ENCODE assay signal across 27 cellular contexts in genomic region chr9:10785255-10785654, GRCh38.
"Had no signal": no experiment of that assay in that cellular context is flagged by ENCODE, and none has a peak within 500 bp of the region (broad histone marks: within the 10 kb centered on the region; RNA-seq: fewer than 3 reads in every experiment).

No MANE protein-coding gene starts in this region.

- DNase-seq: activated CD4-positive, alpha-beta memory T cell treated with anti-CD3 and anti-CD28 coated beads for 36 hours; activated CD4-positive, alpha-beta T cell treated with anti-CD3 and anti-CD28 coated beads for 36 hours; activated CD4-positive, alpha-beta T cell treated with anti-CD3 and anti-CD28 coated beads, Interleukin-2, amount 10 ng/mL, durations not matched to agents 24 days and 14 days; activated CD4-positive, CD25-positive, alpha-beta regulatory T cell; activated CD4-positive, CD25-positive, alpha-beta regulatory T cell treated with anti-CD3 and anti-CD28 coated beads, Interleukin-2, amount 50 U/mL, for 72 hours; activated CD8-positive, alpha-beta memory T cell treated with anti-CD3 and anti-CD28 coated beads, Interleukin-2, amount 10 ng/mL, durations not matched to agents 7 days and 5 days; activated CD8-positive, alpha-beta memory T cell treated with anti-CD3 and anti-CD28 coated beads, Interleukin-2, amount 50 U/mL, for 4 hours; activated CD8-positive, alpha-beta T cell treated with anti-CD3 and anti-CD28 coated beads, Interleukin-2, amount 10 ng/mL, durations not matched to agents 7 days and 5 days; activated effector memory CD4-positive, alpha-beta T cell treated with anti-CD3 and anti-CD28 coated beads, Interleukin-2, amount 50 U/mL, for 16 hours; activated naive CD4-positive, alpha-beta T cell treated with anti-CD3 and anti-CD28 coated beads for 36 hours; activated naive CD8-positive, alpha-beta T cell treated with anti-CD3 and anti-CD28 coated beads for 36 hours; activated naive CD8-positive, alpha-beta T cell treated with anti-CD3 and anti-CD28 coated beads, Interleukin-2, amount 50 U/mL, for 24 hours; activated T-cell treated with anti-CD3 and anti-CD28 coated beads, Interleukin-2, amount 50 U/mL, for 1 hour; activated T-cell treated with anti-CD3 and anti-CD28 coated beads, Interleukin-2, amount 50 U/mL, for 48 hours; adrenal gland; amygdala; aorta; body of pancreas; central memory CD4-positive, alpha-beta T cell; cerebellar nuclear complex; colonic mucosa; effector CD8-positive, alpha-beta T cell; foreskin fibroblast; head of caudate nucleus; T-helper 2 cell had no signal

- ATAC-seq: activated CD4-positive, alpha-beta T cell treated with anti-CD3 and anti-CD28 coated beads for 36 hours; activated CD8-positive, alpha-beta memory T cell treated with anti-CD3 and anti-CD28 coated beads, Interleukin-2, amount 10 ng/mL, durations not matched to agents 7 days and 5 days; activated CD8-positive, alpha-beta T cell treated with anti-CD3 and anti-CD28 coated beads, Interleukin-2, amount 10 ng/mL, durations not matched to agents 7 days and 5 days; activated naive CD8-positive, alpha-beta T cell treated with anti-CD3 and anti-CD28 coated beads, Interleukin-2, amount 50 U/mL, for 24 hours; body of pancreas; esophagus mucosa had no signal

- H3K27me3 ChIP-seq: adrenal gland, body of pancreas, cardiac muscle cell, colonic mucosa had no signal

- H3K9me3 ChIP-seq: adrenal gland, colonic mucosa had no signal

- H3K27ac ChIP-seq: adrenal gland, body of pancreas, cardiac muscle cell, colonic mucosa had no signal

- H3K4me3 ChIP-seq: adrenal gland, body of pancreas, cardiac muscle cell, colonic mucosa had no signal

- H3K36me3 ChIP-seq: adrenal gland, cardiac muscle cell, colonic mucosa had no signal
